33 cellular contexts compared by ENCODE assay signal in genomic region chr1:231118704-231119453, GRCh38. TPM values are rescaled to one million over a fixed set of nuclear protein-coding genes. Genes with fewer than 3 reads are reported as not detected.
"Had no signal": no experiment of that assay in that cellular context is flagged by ENCODE, and none has a peak within 500 bp of the region (broad histone marks: within the 10 kb centered on the region; RNA-seq: fewer than 3 reads in every experiment).

No MANE protein-coding gene starts in this region.

- FAIRE-seq: colon had no signal

- H3K27ac ChIP-seq: body of pancreas, foreskin keratinocyte, gastrocnemius medialis, heart left ventricle had no signal

- H3K27me3 ChIP-seq: body of pancreas, heart left ventricle had no signal

- H3K4me3 ChIP-seq: body of pancreas, gastrocnemius medialis, heart left ventricle had no signal

- DNase-seq: activated CD4-positive, alpha-beta memory T cell treated with anti-CD3 and anti-CD28 coated beads for 36 hours; activated CD4-positive, alpha-beta T cell treated with anti-CD3 and anti-CD28 coated beads for 36 hours; activated CD4-positive, alpha-beta T cell treated with anti-CD3 and anti-CD28 coated beads, Interleukin-2, amount 10 ng/mL, durations not matched to agents 24 days and 14 days; activated CD4-positive, CD25-positive, alpha-beta regulatory T cell; activated CD4-positive, CD25-positive, alpha-beta regulatory T cell treated with anti-CD3 and anti-CD28 coated beads, Interleukin-2, amount 50 U/mL, for 72 hours; activated CD8-positive, alpha-beta memory T cell treated with anti-CD3 and anti-CD28 coated beads, Interleukin-2, amount 10 ng/mL, durations not matched to agents 7 days and 5 days; activated CD8-positive, alpha-beta memory T cell treated with anti-CD3 and anti-CD28 coated beads, Interleukin-2, amount 50 U/mL, for 4 hours; activated CD8-positive, alpha-beta T cell treated with anti-CD3 and anti-CD28 coated beads, Interleukin-2, amount 10 ng/mL, durations not matched to agents 7 days and 5 days; activated effector memory CD4-positive, alpha-beta T cell treated with anti-CD3 and anti-CD28 coated beads, Interleukin-2, amount 50 U/mL, for 16 hours; activated naive CD4-positive, alpha-beta T cell; activated naive CD4-positive, alpha-beta T cell treated with anti-CD3 and anti-CD28 coated beads, Interleukin-2, amount 10 ng/mL, durations not matched to agents 7 days and 5 days; activated T-cell treated with anti-CD3 and anti-CD28 coated beads, Interleukin-2, amount 50 U/mL, for 1 hour; activated T-cell treated with anti-CD3 and anti-CD28 coated beads, Interleukin-2, amount 50 U/mL, for 48 hours; amniotic stem cell; anterior cingulate cortex; body of pancreas; caudate nucleus; cortex of kidney; dermis blood vessel endothelial cell; effector CD8-positive, alpha-beta T cell; foreskin keratinocyte; gastrocnemius medialis; glutamatergic neuron; heart left ventricle; T-helper 2 cell had no signal

- H3K36me3 ChIP-seq: gastrocnemius medialis, heart left ventricle had no signal

- H3K4me1 ChIP-seq: body of pancreas, foreskin keratinocyte, gastrocnemius medialis, heart left ventricle had no signal

- ATAC-seq: activated CD4-positive, alpha-beta T cell treated with anti-CD3 and anti-CD28 coated beads for 36 hours; activated CD8-positive, alpha-beta memory T cell treated with anti-CD3 and anti-CD28 coated beads, Interleukin-2, amount 10 ng/mL, durations not matched to agents 7 days and 5 days; activated CD8-positive, alpha-beta T cell treated with anti-CD3 and anti-CD28 coated beads, Interleukin-2, amount 10 ng/mL, durations not matched to agents 7 days and 5 days; activated naive CD4-positive, alpha-beta T cell treated with anti-CD3 and anti-CD28 coated beads, Interleukin-2, amount 50 U/mL, for 72 hours; body of pancreas; esophagus mucosa; foreskin keratinocyte; gastrocnemius medialis; heart left ventricle had no signal

- H3K9me3 ChIP-seq: body of pancreas, gastrocnemius medialis had no signal

RNA-seq across cellular contexts. Expression of gene TRIM67, which starts 43.0 kb away (rescaled TPM):
- total RNA-seq: activated CD4-positive, alpha-beta memory T cell treated with anti-CD3 and anti-CD28 coated beads for 36 hours; activated CD4-positive, alpha-beta T cell treated with anti-CD3 and anti-CD28 coated beads for 36 hours; activated CD4-positive, alpha-beta T cell treated with anti-CD3 and anti-CD28 coated beads, Interleukin-2, amount 10 ng/mL, durations not matched to agents 24 days and 14 days; activated CD8-positive, alpha-beta memory T cell treated with anti-CD3 and anti-CD28 coated beads for 36 hours; activated CD8-positive, alpha-beta memory T cell treated with anti-CD3 and anti-CD28 coated beads, Interleukin-2, amount 10 ng/mL, durations not matched to agents 7 days and 5 days; activated CD8-positive, alpha-beta T cell treated with anti-CD3 and anti-CD28 coated beads, Interleukin-2, amount 10 ng/mL, durations not matched to agents 7 days and 5 days; activated T-helper 1 cell treated with anti-CD3 and anti-CD28 coated beads, Interleukin-12 subunit alpha, Interleukin-12 subunit beta, Interleukin-2, Interleukin-4 antibody, amounts not matched to agents 30 ng/mL and 10 ng/mL and 1 ng/mL, durations not matched to agents 14 hours and 24 hours and 36 hours; activated T-helper 2 cell treated with anti-CD3 and anti-CD28 coated beads, Interferon-gamma antibody, Interleukin-2, Interleukin-4, amounts not matched to agents 10 μg/mL and 5 μg/mL and 100 μg/mL, durations not matched to agents 14 hours and 24 hours and 36 hours; dermis blood vessel endothelial cell; epithelial cell of proximal tubule; esophagus mucosa; foreskin keratinocyte; gastrocnemius medialis; T-helper 1 cell treated with Interleukin-12 subunit alpha and Interleukin-12 subunit beta and Interleukin-4 antibody, amounts not matched to agents 30 ng/mL and 1 ng/mL, for 36 hours had no signal
- polyA plus RNA-seq: foreskin keratinocyte, heart left ventricle had no signal
